ENCODE assay signal across 19 cellular contexts in the genomic region with DNA sequence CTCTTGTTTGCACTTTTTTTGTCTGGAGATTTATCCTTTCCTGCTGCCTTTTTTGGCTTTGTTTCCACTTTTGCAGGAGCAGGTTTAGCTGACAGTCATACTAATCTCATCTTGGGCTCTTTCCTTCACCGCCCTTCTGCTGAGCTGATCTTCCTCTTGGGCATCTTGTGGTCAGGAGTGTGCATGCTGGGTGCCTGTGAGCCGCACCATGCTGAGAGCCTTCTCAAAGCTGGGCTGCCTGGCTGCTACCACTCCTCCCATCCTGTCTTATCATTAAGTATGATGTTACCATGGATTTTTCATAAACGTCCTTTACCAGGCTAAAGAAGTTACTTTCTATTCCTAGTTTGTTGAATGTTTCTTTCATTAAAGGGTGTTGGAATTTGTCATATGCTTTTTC. TPM values are rescaled to one million over a fixed set of nuclear protein-coding genes. Genes with fewer than 3 reads are reported as not detected.
DNase-seq lines count a peak whose midpoint lies in the region; TF ChIP-seq lines count a peak whose summit lies in the region.
"Had no signal": no experiment of that assay in that cellular context is flagged by ENCODE, and none has a peak within 500 bp of the region (broad histone marks: within the 10 kb centered on the region; RNA-seq: fewer than 3 reads in every experiment).

No MANE protein-coding gene starts in this region.

- peak; percentile 12 for DNase-seq in G401 (ENCODE audit: low spot score)
- peak; percentile 24 for DNase-seq in SK-MEL-5 (ENCODE audit: low read depth, low spot score)
- peak; percentile 5 for DNase-seq in myocyte (ENCODE audit: low read depth)
- DNase-seq in activated CD8-positive, alpha-beta memory T cell treated with anti-CD3 and anti-CD28 coated beads, Interleukin-2, amount 50 U/mL, for 4 hours, result no peak
- no peak for DNase-seq in middle frontal gyrus (ENCODE audit: extremely low spot score, low spot score)
- DNase-seq in midbrain (lab: John Stamatoyannopoulos, UW), result no peak
- no peak for DNase-seq in trophoblast cell
- DNase-seq: activated CD4-positive, alpha-beta T cell treated with anti-CD3 and anti-CD28 coated beads, Interleukin-2, amount 50 U/mL, for 1 hour; activated T-cell treated with anti-CD3 and anti-CD28 coated beads, Interleukin-2, amount 50 U/mL, for 48 hours; colonic mucosa; mammary epithelial cell; right cardiac atrium; RPMI8226; stimulated activated CD4-positive, alpha-beta T cell treated with anti-CD3 and anti-CD28 coated beads, Interleukin-1b, Interleukin-23, amount 100 ng/mL, for 48 hours; T-helper 1 cell had no signal

- H2AK5ac ChIP-seq in trophoblast cell (ENCODE audit: low read length), result no peak overlapping the region

- no peaks in the 10 kb centered on the region for H3K9me3 Mint-ChIP-seq in brain

- no peaks in the 10 kb centered on the region for H3K79me2 ChIP-seq in trophoblast cell (ENCODE audit: control insufficient read depth, insufficient read depth, low read length, poor library complexity)

- H3K36me3 ChIP-seq in trophoblast cell (ENCODE audit: control insufficient read depth in 1 of 2, insufficient read depth in 2 of 2, low read length in 2 of 2), result peaks cover 16 to 17% of the 10 kb centered on the region in 2 experiments
- H3K36me3 ChIP-seq: colonic mucosa had no signal

- H2BK12ac ChIP-seq in trophoblast cell (ENCODE audit: low read length), result no peak overlapping the region

- no peaks in the 10 kb centered on the region for H3K27me3 Mint-ChIP-seq in brain
- H3K27me3 Mint-ChIP-seq: B cell had no signal

- H3K4me1 Mint-ChIP-seq in brain, result no peaks in the 10 kb centered on the region

- in situ Hi-C loops in G401 (cut with HindIII; ENCODE audit: low sequenced_read_pairs), result no loop called here
- in situ Hi-C loops in SK-MEL-5 (cut with HindIII; ENCODE audit: low pct_unique_long_range_greater_than_20kb, low sequenced_read_pairs), result no loop called here

- WGBS in trophoblast cell (ENCODE audit: extremely low coverage, insufficient coverage, insufficient read length), result no CpG with 5 or more reads among the region's 3 CpGs

- no peak overlapping the region for H2AFZ ChIP-seq in trophoblast cell (ENCODE audit: insufficient read depth, low read length, poor library complexity)

- peak overlapping the region in 3 of 5 experiments; percentile 11 to 52 (median 22) for H3K27ac Mint-ChIP-seq in brain
- H3K27ac Mint-ChIP-seq: B cell had no signal

- H2BK5ac ChIP-seq in trophoblast cell (ENCODE audit: low read depth, low read length, poor library complexity), result no peak overlapping the region

- H4K12ac ChIP-seq in trophoblast cell (ENCODE audit: low read depth, low read length), result no peak overlapping the region

- H3K4me3 Mint-ChIP-seq in brain, result no peak overlapping the region
- H3K4me3 Mint-ChIP-seq: B cell had no signal

- H3K9ac ChIP-seq in trophoblast cell (ENCODE audit: low read length), result no peak overlapping the region

- no peak overlapping the region for H3K4me2 ChIP-seq in trophoblast cell (ENCODE audit: low read length)

- no peaks in the 10 kb centered on the region for H3K27me3 ChIP-seq in trophoblast cell (ENCODE audit: insufficient read depth, low read length)
- H3K27me3 ChIP-seq: colonic mucosa, suprapubic skin had no signal

- H4K91ac ChIP-seq in trophoblast cell (ENCODE audit: low read depth, low read length), result no peak overlapping the region

- H3K27ac ChIP-seq in trophoblast cell (ENCODE audit: low read depth, low read length), result no peak overlapping the region
- H3K27ac ChIP-seq: colonic mucosa, epithelial cell of prostate, suprapubic skin had no signal

- no peak for TF ChIP-seq CTCF in brain (conservative IDR thresholded peaks at IDR 0.05)

- H3K9me3 ChIP-seq in trophoblast cell (ENCODE audit: insufficient read depth, low read depth, low read length), result no peaks in the 10 kb centered on the region
- H3K9me3 ChIP-seq: colonic mucosa, suprapubic skin had no signal

- H3K36me3 Mint-ChIP-seq in brain, result peaks cover 88% of the 10 kb centered on the region

- no peak overlapping the region for H3K23ac ChIP-seq in trophoblast cell (ENCODE audit: low read length)

- H2BK120ac ChIP-seq in trophoblast cell (ENCODE audit: insufficient read depth, low read length, poor library complexity), result no peak overlapping the region

- no peak overlapping the region for H3K4ac ChIP-seq in trophoblast cell (ENCODE audit: low read depth, low read length)

- H3K14ac ChIP-seq in trophoblast cell (ENCODE audit: low read length), result no peak overlapping the region

- H4K8ac ChIP-seq in trophoblast cell (ENCODE audit: low read depth, low read length), result no peak overlapping the region

- no peak overlapping the region for H3K18ac ChIP-seq in trophoblast cell (ENCODE audit: low read length)

- no peaks in the 10 kb centered on the region for H3K4me1 ChIP-seq in trophoblast cell (ENCODE audit: control insufficient read depth in 1 of 2, insufficient read depth in 2 of 2, low read length in 2 of 2)
- H3K4me1 ChIP-seq: colonic mucosa, suprapubic skin had no signal

- H3K79me1 ChIP-seq in trophoblast cell (ENCODE audit: low read length), result no peaks in the 10 kb centered on the region

- H3K4me3 ChIP-seq in trophoblast cell (ENCODE audit: low read depth, low read length), result no peak overlapping the region
- H3K4me3 ChIP-seq: colonic mucosa, suprapubic skin had no signal

RNA-seq across cellular contexts. Expression of a gene that starts 49.5 kb away (rescaled TPM):
- 61.4 and 117 TPM in 2 replicates for total RNA-seq in G401 (2014; rRNA removed; shearing (Covaris generic))
- total RNA-seq in SK-MEL-5 (2014; rRNA removed; shearing (Covaris generic)), result 53.2 and 56.4 TPM in 2 replicates
- polyA plus RNA-seq in SK-MEL-5 (2015; cell fraction: cytosol; rRNA removed), result 70.5 and 81.9 TPM in 2 replicates
- 55.4 and 74.2 TPM in 2 replicates for polyA plus RNA-seq in SK-MEL-5 (2015; cell fraction: nucleus; rRNA removed)
- 19.3 TPM for polyA plus RNA-seq in brain (ENCODE audit: insufficient read depth, low read depth, low replicate concordance)
- 27.0 and 43.8 TPM in 2 replicates for total RNA-seq in myocyte
- polyA plus RNA-seq in myocyte (2012), result 20.9 TPM
- polyA plus RNA-seq in trophoblast cell (2013), result 24.0 and 24.3 TPM in 2 replicates

Comparison
In these comparisons a context has a peak if more than half of its experiments do, and no peak if none do; other contexts are left out.
1. DNase-seq: peak in G401 (single experiment), SK-MEL-5 (single experiment) and myocyte (single experiment); none in activated CD8-positive, alpha-beta memory T cell treated with anti-CD3 and anti-CD28 coated beads, Interleukin-2, amount 50 U/mL, for 4 hours (single experiment), middle frontal gyrus (single experiment), midbrain (single experiment) and trophoblast cell (0 of 2).